ENCODE assay signal across 1 cellular context in genomic region chr17:80454557-80455327, GRCh38.
TF ChIP-seq lines count a peak whose summit lies in the region.

No MANE protein-coding gene starts in this region.

TF ChIP-seq in H1, 55 proteins besides CTCF, POLR2A, EP300 and RAD21:
- TF ChIP-seq EZH2 (IDR thresholded peaks at IDR 0.05; ENCODE audit: low read depth, low read length, severe bottlenecking), result peak; percentile 21
- TF ChIP-seq TCF12 (IDR thresholded peaks at IDR 0.05; ENCODE audit: low read depth, low read length), result 0 out of 2 replicates have a peak, but pooled peaks have one; percentile 2
- TF ChIP-seq RBBP5 (IDR thresholded peaks at IDR 0.05; ENCODE audit: borderline replicate concordance, low read depth, low read length), result peak; percentile 50; the same call in 1 of the 2 replicates
- no peak for TF ChIP-seq JUND (IDR thresholded peaks at IDR 0.05; ENCODE audit: low read length)
- 0 out of 4 replicates have a peak, but pooled peaks of 1 of the 2 experiments have one; percentile 23 for TF ChIP-seq HDAC2 (IDR thresholded peaks at IDR 0.05; ENCODE audit: borderline replicate concordance in 1 of 2, low read depth in 2 of 2, low read length in 2 of 2)
- TF ChIP-seq SIN3A (conservative IDR thresholded peaks at IDR 0.05 in 1 of 2, IDR thresholded peaks at IDR 0.05 in 1 of 2; ENCODE audit: low read depth in 1 of 2, low read length in 2 of 2), result 0 out of 4 replicates have a peak, but pooled peaks of 1 of the 2 experiments have one; percentile 13
- no peak for TF ChIP-seq SP4 (IDR thresholded peaks at IDR 0.05; ENCODE audit: low read length)
- peak; percentile 80 for TF ChIP-seq KDM4A (IDR thresholded peaks at IDR 0.05; ENCODE audit: low read depth, low read length, severe bottlenecking)
- TF ChIP-seq SIRT6 (IDR thresholded peaks at IDR 0.05; ENCODE audit: low read length), result no peak
- peak; percentile 69 for TF ChIP-seq MAX (IDR thresholded peaks at IDR 0.05)
- TF ChIP-seq CHD2 (IDR thresholded peaks at IDR 0.05; ENCODE audit: low read length), result peak; percentile 98
- peak; percentile 64; the same call in 1 of the 2 replicates for TF ChIP-seq POLR2AphosphoS5 (IDR thresholded peaks at IDR 0.05; ENCODE audit: low read depth, low read length)
- peak; percentile 47; the same call in 1 of the 2 replicates for TF ChIP-seq GTF2F1 (IDR thresholded peaks at IDR 0.05; ENCODE audit: borderline replicate concordance, low read depth, low read length)
- peak; percentile 96 for TF ChIP-seq PHF8 (conservative IDR thresholded peaks at IDR 0.05; ENCODE audit: low read depth, low read length)
- peak; percentile 74 for TF ChIP-seq TAF7 (optimal IDR thresholded peaks at IDR 0.05; ENCODE audit: borderline replicate concordance, low read depth, low read length)
- peak; percentile 88 for TF ChIP-seq TAF1 (IDR thresholded peaks at IDR 0.05; ENCODE audit: low read depth, low read length)
- no peak for TF ChIP-seq RNF2 (IDR thresholded peaks at IDR 0.05; ENCODE audit: borderline replicate concordance, low read depth, low read length, missing control alignments, poor library complexity, severe bottlenecking)
- TF ChIP-seq BACH1 (IDR thresholded peaks at IDR 0.05; ENCODE audit: low read length), result 0 out of 2 replicates have a peak, but pooled peaks have one; percentile 11
- TF ChIP-seq TBP (IDR thresholded peaks at IDR 0.05; ENCODE audit: low read depth, low read length), result peak; percentile 60
- TF ChIP-seq BRCA1 (IDR thresholded peaks at IDR 0.05; ENCODE audit: low read depth, low read length), result peak; percentile 92
- TF ChIP-seq ASH2L (IDR thresholded peaks at IDR 0.05; ENCODE audit: low read length), result no peak
TF ChIP-seq in H1: peak in this region for 16.
